1 cellular context compared by ENCODE assay signal in the genomic region with DNA sequence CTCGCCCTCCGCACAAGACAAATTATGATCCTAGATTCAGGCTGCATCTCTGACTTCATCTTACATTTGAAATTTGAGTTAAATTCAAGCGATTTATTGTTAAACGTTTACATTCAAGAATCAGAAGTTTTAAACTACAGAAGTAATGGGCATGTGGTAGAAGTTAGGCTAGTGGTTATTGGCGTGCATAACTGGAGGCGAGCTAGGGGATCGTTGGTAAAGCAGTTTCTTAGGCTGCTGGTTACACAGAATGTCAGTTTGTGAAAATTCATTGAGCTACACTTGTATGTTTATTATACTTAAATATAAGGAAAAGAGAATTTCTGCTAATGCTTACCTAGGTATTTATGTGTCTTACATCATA.
TF ChIP-seq lines count a peak whose summit lies in the region.

No MANE protein-coding gene starts in this region.

TF ChIP-seq in WTC11, 78 proteins besides CTCF, POLR2A, EP300 and RAD21 (continued from another document):
- TF ChIP-seq JAZF1 (CRISPR knock-in tag; IDR thresholded peaks at IDR 0.05) = no peak
- TF ChIP-seq, protein P1, sequence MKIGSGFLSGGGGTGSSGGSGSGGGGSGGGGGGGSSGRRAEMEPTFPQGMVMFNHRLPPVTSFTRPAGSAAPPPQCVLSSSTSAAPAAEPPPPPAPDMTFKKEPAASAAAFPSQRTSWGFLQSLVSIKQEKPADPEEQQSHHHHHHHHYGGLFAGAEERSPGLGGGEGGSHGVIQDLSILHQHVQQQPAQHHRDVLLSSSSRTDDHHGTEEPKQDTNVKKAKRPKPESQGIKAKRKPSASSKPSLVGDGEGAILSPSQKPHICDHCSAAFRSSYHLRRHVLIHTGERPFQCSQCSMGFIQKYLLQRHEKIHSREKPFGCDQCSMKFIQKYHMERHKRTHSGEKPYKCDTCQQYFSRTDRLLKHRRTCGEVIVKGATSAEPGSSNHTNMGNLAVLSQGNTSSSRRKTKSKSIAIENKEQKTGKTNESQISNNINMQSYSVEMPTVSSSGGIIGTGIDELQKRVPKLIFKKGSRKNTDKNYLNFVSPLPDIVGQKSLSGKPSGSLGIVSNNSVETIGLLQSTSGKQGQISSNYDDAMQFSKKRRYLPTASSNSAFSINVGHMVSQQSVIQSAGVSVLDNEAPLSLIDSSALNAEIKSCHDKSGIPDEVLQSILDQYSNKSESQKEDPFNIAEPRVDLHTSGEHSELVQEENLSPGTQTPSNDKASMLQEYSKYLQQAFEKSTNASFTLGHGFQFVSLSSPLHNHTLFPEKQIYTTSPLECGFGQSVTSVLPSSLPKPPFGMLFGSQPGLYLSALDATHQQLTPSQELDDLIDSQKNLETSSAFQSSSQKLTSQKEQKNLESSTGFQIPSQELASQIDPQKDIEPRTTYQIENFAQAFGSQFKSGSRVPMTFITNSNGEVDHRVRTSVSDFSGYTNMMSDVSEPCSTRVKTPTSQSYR (CRISPR knock-in tag; IDR thresholded peaks at IDR 0.05) = no peak
- no peak for TF ChIP-seq FOXP1 (CRISPR knock-in tag; IDR thresholded peaks at IDR 0.05; ENCODE audit: borderline replicate concordance)
- no peak for TF ChIP-seq AFF4 (CRISPR knock-in tag; IDR thresholded peaks at IDR 0.05; ENCODE audit: borderline replicate concordance)
- TF ChIP-seq ZNF671 (CRISPR knock-in tag; IDR thresholded peaks at IDR 0.05) = no peak
- no peak for TF ChIP-seq HMGXB4 (CRISPR knock-in tag; IDR thresholded peaks at IDR 0.05)
- no peak for TF ChIP-seq SP1 (CRISPR knock-in tag; conservative IDR thresholded peaks at IDR 0.05)
- TF ChIP-seq, protein P2, sequence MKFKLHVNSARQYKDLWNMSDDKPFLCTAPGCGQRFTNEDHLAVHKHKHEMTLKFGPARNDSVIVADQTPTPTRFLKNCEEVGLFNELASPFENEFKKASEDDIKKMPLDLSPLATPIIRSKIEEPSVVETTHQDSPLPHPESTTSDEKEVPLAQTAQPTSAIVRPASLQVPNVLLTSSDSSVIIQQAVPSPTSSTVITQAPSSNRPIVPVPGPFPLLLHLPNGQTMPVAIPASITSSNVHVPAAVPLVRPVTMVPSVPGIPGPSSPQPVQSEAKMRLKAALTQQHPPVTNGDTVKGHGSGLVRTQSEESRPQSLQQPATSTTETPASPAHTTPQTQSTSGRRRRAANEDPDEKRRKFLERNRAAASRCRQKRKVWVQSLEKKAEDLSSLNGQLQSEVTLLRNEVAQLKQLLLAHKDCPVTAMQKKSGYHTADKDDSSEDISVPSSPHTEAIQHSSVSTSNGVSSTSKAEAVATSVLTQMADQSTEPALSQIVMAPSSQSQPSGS (CRISPR knock-in tag; IDR thresholded peaks at IDR 0.05; ENCODE audit: borderline replicate concordance, low read depth) = no peak
- no peak for TF ChIP-seq ZNF138 (CRISPR knock-in tag; conservative IDR thresholded peaks at IDR 0.05)
- TF ChIP-seq OVOL2 (CRISPR knock-in tag; IDR thresholded peaks at IDR 0.05; ENCODE audit: borderline replicate concordance) = no peak
- no peak for TF ChIP-seq RELA (CRISPR knock-in tag; IDR thresholded peaks at IDR 0.05; ENCODE audit: borderline replicate concordance)
